Comparison of ENCODE assay signal across 1 cellular context in the genomic region with DNA sequence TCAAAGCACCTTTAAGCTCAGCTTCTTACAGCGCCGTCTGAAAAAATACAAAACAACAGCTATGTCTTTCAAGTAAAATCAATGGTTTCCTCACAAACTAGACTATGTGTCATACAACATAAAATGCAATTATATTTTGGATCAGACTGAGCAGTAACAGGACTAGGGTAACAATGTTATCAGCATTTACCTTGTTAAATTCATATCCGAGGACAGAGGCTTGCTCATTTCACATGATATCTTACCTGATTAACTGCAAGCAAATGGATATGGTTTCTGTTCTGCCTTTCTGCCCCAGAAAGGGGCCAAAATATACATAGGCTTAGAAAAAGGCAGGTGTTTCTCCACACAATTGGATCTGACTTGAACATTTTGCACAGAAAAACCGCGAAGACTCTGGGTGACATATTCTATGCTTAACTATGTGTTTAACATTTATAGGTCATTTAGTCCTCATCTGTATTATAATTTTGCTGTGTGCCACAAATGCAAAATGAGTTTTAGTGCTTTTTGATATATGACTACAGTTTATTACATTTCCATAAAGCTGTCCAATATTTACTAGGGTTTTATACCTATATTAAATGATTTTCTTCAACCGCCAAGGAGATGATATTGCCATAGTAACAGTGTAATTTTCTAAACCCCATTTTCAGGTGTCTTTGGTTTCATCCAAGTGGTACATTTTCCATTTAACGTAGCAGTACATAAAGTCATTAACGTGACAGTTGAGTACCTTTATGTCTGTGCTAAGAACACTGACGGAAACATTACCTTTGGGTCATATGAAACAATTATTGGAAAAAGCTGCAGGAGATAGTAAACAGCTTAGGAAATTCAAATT.
TF ChIP-seq lines count a peak whose summit lies in the region.

No MANE protein-coding gene starts in this region.

TF ChIP-seq in IMR-90, 13 proteins besides CTCF, POLR2A, EP300 and RAD21:
- no peak for TF ChIP-seq CEBPB (IDR thresholded peaks at IDR 0.05; ENCODE audit: low read depth, low read length)
- TF ChIP-seq, protein P1, sequence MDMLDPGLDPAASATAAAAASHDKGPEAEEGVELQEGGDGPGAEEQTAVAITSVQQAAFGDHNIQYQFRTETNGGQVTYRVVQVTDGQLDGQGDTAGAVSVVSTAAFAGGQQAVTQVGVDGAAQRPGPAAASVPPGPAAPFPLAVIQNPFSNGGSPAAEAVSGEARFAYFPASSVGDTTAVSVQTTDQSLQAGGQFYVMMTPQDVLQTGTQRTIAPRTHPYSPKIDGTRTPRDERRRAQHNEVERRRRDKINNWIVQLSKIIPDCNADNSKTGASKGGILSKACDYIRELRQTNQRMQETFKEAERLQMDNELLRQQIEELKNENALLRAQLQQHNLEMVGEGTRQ (IDR thresholded peaks at IDR 0.05; ENCODE audit: low read depth, low read length): no peak
- no peak for TF ChIP-seq MAZ (IDR thresholded peaks at IDR 0.05; ENCODE audit: borderline replicate concordance, low read depth, low read length)
- TF ChIP-seq FOS (IDR thresholded peaks at IDR 0.05; ENCODE audit: low read depth, low read length): no peak
- TF ChIP-seq RFX5 (IDR thresholded peaks at IDR 0.05; ENCODE audit: low read depth, low read length): no peak
- no peak for TF ChIP-seq MAFK (IDR thresholded peaks at IDR 0.05; ENCODE audit: low read depth, low read length)
- TF ChIP-seq MXI1 (IDR thresholded peaks at IDR 0.05; ENCODE audit: borderline replicate concordance, low read depth, low read length): no peak
- TF ChIP-seq CHD1 (IDR thresholded peaks at IDR 0.05; ENCODE audit: low read depth, low read length): no peak
- TF ChIP-seq SMC3 (IDR thresholded peaks at IDR 0.05; ENCODE audit: low read depth, low read length): no peak
- TF ChIP-seq, protein P2, sequence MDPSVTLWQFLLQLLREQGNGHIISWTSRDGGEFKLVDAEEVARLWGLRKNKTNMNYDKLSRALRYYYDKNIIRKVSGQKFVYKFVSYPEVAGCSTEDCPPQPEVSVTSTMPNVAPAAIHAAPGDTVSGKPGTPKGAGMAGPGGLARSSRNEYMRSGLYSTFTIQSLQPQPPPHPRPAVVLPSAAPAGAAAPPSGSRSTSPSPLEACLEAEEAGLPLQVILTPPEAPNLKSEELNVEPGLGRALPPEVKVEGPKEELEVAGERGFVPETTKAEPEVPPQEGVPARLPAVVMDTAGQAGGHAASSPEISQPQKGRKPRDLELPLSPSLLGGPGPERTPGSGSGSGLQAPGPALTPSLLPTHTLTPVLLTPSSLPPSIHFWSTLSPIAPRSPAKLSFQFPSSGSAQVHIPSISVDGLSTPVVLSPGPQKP (IDR thresholded peaks at IDR 0.05; ENCODE audit: borderline replicate concordance, low read depth, low read length): no peak
- no peak for TF ChIP-seq BHLHE40 (IDR thresholded peaks at IDR 0.05; ENCODE audit: low read depth, low read length)
- no peak for TF ChIP-seq RCOR1 (IDR thresholded peaks at IDR 0.05; ENCODE audit: insufficient replicate concordance, low read length)
- no peak for TF ChIP-seq NFE2L2 (IDR thresholded peaks at IDR 0.05; ENCODE audit: low read depth, low read length)
